In the genomic region with DNA sequence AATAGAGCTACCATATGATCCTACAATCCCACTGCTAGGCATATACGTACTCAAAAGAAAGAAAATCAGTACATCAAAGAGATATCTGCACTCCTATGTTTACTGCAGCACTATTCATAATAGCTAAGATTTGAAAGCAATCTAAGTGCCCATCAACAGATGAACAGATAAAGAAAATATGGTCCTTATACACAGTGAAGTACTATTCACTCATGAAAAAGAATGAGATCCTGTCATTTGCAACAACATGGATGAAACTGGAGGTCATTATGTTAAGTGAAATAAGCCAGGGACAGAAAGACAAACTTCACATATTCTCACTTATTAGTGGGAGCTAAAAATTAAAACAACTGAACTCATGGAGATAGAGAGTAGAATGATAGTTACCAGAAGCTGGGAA, we compare ENCODE assay signal across 2 cellular contexts. TPM values are rescaled to one million over a fixed set of nuclear protein-coding genes. Genes with fewer than 3 reads are reported as not detected.
A peak's percentile ranks its signal among the peaks of the same experiment; 100 is the strongest.
DNase-seq lines count a peak whose midpoint lies in the region; ATAC-seq, FAIRE-seq and TF ChIP-seq lines count a peak whose summit lies in the region.
"Not testable (repeated sequence)": the region's sequence is repeated elsewhere in the genome, so short reads cannot be mapped to it uniquely, and the experiment has no call there.

No MANE protein-coding gene starts in this region.

- not testable (repeated sequence) for H3K4me2 ChIP-seq in K562 (ENCODE audit: insufficient read depth, low read length)

- H3K79me2 ChIP-seq in K562 (ENCODE audit: control insufficient read depth, insufficient read depth, low read length): not testable (repeated sequence)

- not testable (repeated sequence) for H3K4me1 ChIP-seq in HEK293 (ENCODE audit: control insufficient read depth, insufficient read depth, low read length); K562 (replicated peaks in 1 of 2; ENCODE audit: control insufficient read depth in 2 of 2, insufficient read depth in 2 of 2, low read length in 2 of 2)

- H3K27me3 ChIP-seq in K562 (ENCODE audit: control insufficient read depth in 2 of 2, insufficient read depth in 2 of 2, low read length in 2 of 2): not testable (repeated sequence)

- CTCF ChIA-PET in HEK293 (lab: Yijun Ruan, JAX): interaction anchor here (0.6 kb wide), 1 partner anchor 641 kb away, joined by 3 read pairs; no protein-coding TSS in a partner anchor
- CTCF ChIA-PET in K562 (lab: Yijun Ruan, JAX; ENCODE audit: low intra/inter-chr PET ratio): not testable (repeated sequence)

- POLR2A ChIA-PET in HEK293 (lab: Yijun Ruan, JAX); K562 (lab: Yijun Ruan, JAX): not testable (repeated sequence)

- in situ Hi-C loops in K562 (cut with MboI): loop anchor here (5.0 kb wide), 1 partner anchor 75 kb away; no protein-coding TSS in a partner anchor

- not testable (repeated sequence) for BruUV-seq in K562 (replicated peaks; lab: Mats Ljungman, UMichigan)

- TF ChIP-seq RAD21 in K562 (CRISPR knock-in tag; conservative IDR thresholded peaks at IDR 0.05 in 1 of 2, IDR thresholded peaks at IDR 0.05 in 1 of 2): not testable (repeated sequence)

- intact Hi-C loops in K562 (cut with micrococcal nuclease): not testable (repeated sequence)

- TF ChIP-seq EP300 in K562 (IDR thresholded peaks at IDR 0.05; ENCODE audit: low read length): not testable (repeated sequence)

- H3K9me1 ChIP-seq in K562 (ENCODE audit: control insufficient read depth, insufficient read depth, low read length): not testable (repeated sequence)

- DNase-seq in K562 (ENCODE audit: extremely low read depth in 1 of 4, low spot score in 3 of 4): not testable (repeated sequence)

- not testable (repeated sequence) for ATAC-seq in K562

- 28% methylated on average over 1 of the region's 1 CpG for WGBS in K562 (ENCODE audit: insufficient coverage, low coverage, missing lambda C conversion rate)

- H3K9ac ChIP-seq in K562 (ENCODE audit: insufficient read depth in 1 of 2, low read depth in 2 of 2, low read length in 2 of 2): not testable (repeated sequence)

- not testable (repeated sequence) for H3K9me3 ChIP-seq in HEK293 (ENCODE audit: control insufficient read depth, insufficient read depth, low read depth, low read length); K562 (replicated peaks; ENCODE audit: control insufficient read depth, insufficient read depth, low read depth, low read length)

- not testable (repeated sequence) for H3K36me3 ChIP-seq in HEK293 (ENCODE audit: control insufficient read depth in 2 of 2, insufficient read depth in 1 of 2, low read length in 2 of 2); K562 (ENCODE audit: control insufficient read depth, insufficient read depth, low read length)

- not testable (repeated sequence) for TF ChIP-seq POLR2A in K562 (conservative IDR thresholded peaks at IDR 0.05)

- not testable (repeated sequence) for H4K20me1 ChIP-seq in K562 (replicated peaks; ENCODE audit: control insufficient read depth, insufficient read depth, low read length)

- not testable (repeated sequence) for H2AFZ ChIP-seq in K562 (ENCODE audit: low read depth, low read length)

- not testable (repeated sequence) for FAIRE-seq in K562 (lab: Jason Lieb, UNC)

- H3K27ac ChIP-seq in HEK293 (ENCODE audit: extremely low read depth, low read depth, low read length); K562 (ENCODE audit: extremely low read depth, low read depth, low read length): not testable (repeated sequence)

- H3K4me3 ChIP-seq in HEK293 (ENCODE audit: low read depth, low read length); K562: not testable (repeated sequence)

- not testable (repeated sequence) for TF ChIP-seq CTCF in HEK293 (tag by site-specific recombination; IDR thresholded peaks at IDR 0.05); K562 (IDR thresholded peaks at IDR 0.05 in 2 of 3, conservative IDR thresholded peaks at IDR 0.05 in 1 of 3; ENCODE audit: insufficient read depth in 2 of 3, low read depth in 1 of 3, low read length in 3 of 3)

TF ChIP-seq in HEK293, 187 proteins besides CTCF, POLR2A, EP300 and RAD21:
- TF ChIP-seq ZNF146 (tag by site-specific recombination; IDR thresholded peaks at IDR 0.05): peak; percentile 80

TF ChIP-seq in K562, 482 proteins besides CTCF, POLR2A, EP300 and RAD21:
- TF ChIP-seq ZNF146 (CRISPR knock-in tag; IDR thresholded peaks at IDR 0.05; ENCODE audit: unreplicated experiment): peak; percentile 81

RNA-seq across cellular contexts. Expression of gene RABGAP1L, which starts 37.0 kb away (rescaled TPM):
- 89.1 and 291 TPM in 2 replicates for total RNA-seq in K562 (2011; cell fraction: chromatin; rRNA removed; ENCODE audit: low replicate concordance)
- 36.2 and 52.6 TPM in 2 replicates for total RNA-seq in K562 (2011; cell fraction: nucleolus; rRNA removed)
- 84.4 and 92.0 TPM in 2 replicates for total RNA-seq in K562 (2011; cell fraction: nucleoplasm; rRNA removed)
- 26.5 and 27.8 TPM in 2 replicates for total RNA-seq in K562 (2014; rRNA removed)
- total RNA-seq in K562 (2014; rRNA removed; fragmentation: Illumina TruSeq; extraction: Trizol): 44.9 and 49.7 TPM in 2 replicates
- 39.1 and 40.9 TPM in 2 replicates for total RNA-seq in K562 (2015; rRNA removed; fragmentation: Illumina TruSeq; extraction: Trizol)
- 29.9 and 32.2 TPM in 2 replicates for total RNA-seq in K562 (2021)
- 23.8 and 26.7 TPM in 2 replicates for polyA plus RNA-seq in K562 (2011; rRNA removed)
- 9.7 and 12.2 TPM in 2 replicates for polyA plus RNA-seq in K562 (2011; cell fraction: cytosol; rRNA removed)
- polyA plus RNA-seq in K562 (2011; cell fraction: nucleus; rRNA removed): 22.1 and 29.9 TPM in 2 replicates
- 20.8 and 24.8 TPM in 2 replicates for polyA plus RNA-seq in K562 (2012)
- polyA plus RNA-seq in K562 (2014; fragmentation: Illumina TruSeq; extraction: Trizol): 21.6 and 25.6 TPM in 2 replicates
- 10 to 100 TPM; 16.5 to 19.0 TPM for polyA plus RNA-seq in K562 (2014; fragmentation: Nextera tagmentation; extraction: Ambion mirVana)
- polyA plus RNA-seq in K562 (2014; rRNA removed): 18.7 and 24.1 TPM in 2 replicates
- polyA minus RNA-seq in K562 (2011; rRNA and poly(A)+ RNA removed): 106 and 144 TPM in 2 replicates
- polyA minus RNA-seq in K562 (2011; cell fraction: cytosol; rRNA and poly(A)+ RNA removed): 15.3 and 20.0 TPM in 2 replicates
- polyA minus RNA-seq in K562 (2011; cell fraction: nucleus; rRNA and poly(A)+ RNA removed): 85.5 and 157 TPM in 2 replicates
